Comparison of ENCODE assay signal across 13 cellular contexts in the genomic region with DNA sequence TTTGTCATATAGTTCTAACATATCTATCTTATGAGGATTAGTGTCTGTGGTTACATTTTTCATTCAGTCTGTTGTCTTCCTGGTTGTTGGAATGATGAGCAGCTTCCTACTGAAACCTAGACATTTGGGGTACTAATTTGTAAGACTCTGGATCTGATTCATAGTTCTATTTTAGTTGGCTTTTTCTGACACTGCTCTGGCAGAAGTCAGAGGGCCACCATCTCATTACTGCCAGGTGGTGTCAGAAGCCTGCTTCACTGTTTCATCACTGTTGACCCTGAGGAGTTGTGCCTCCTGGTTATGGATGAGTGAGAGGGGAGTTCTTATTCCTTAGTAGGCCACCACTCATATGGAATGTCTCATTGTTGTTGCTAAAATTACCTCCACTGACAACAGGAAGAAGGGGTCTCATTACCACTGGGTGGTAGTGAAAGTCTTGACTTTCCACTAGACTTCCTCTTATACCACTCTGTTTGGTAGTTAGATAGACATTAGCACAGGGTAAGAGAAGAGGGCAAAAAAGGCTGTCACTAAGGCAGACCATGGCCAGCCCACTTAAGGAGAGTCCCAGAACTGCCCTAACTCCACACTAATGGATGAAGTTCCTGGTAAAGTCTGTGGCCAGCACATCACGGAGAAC.
DNase-seq lines count a peak whose midpoint lies in the region; ATAC-seq and TF ChIP-seq lines count a peak whose summit lies in the region.
"Had no signal": no experiment of that assay in that cellular context is flagged by ENCODE, and none has a peak within 500 bp of the region (broad histone marks: within the 10 kb centered on the region; RNA-seq: fewer than 3 reads in every experiment).

No MANE protein-coding gene starts in this region.

- H3K27ac Mint-ChIP-seq in CD4-positive, alpha-beta memory T cell = no peak overlapping the region

- H2BK15ac ChIP-seq in mesendoderm (replicated peaks; ENCODE audit: low read depth) = no peak overlapping the region

- no peak overlapping the region for H4K8ac ChIP-seq in mesendoderm (ENCODE audit: low read depth, low read length)

- peaks cover 2 to 34% (median 17%) of the 10 kb centered on the region in 8 donors for H3K9me3 Mint-ChIP-seq in CD4-positive, alpha-beta memory T cell

- H3K9ac ChIP-seq in mesendoderm (ENCODE audit: low read length) = no peak overlapping the region

- ATAC-seq in GM19372 (IDR thresholded peaks at IDR 0.05; ENCODE audit: low read depth, unreplicated experiment) (peak; percentile 73), HG02623 (IDR thresholded peaks at IDR 0.05; ENCODE audit: unreplicated experiment) (peak; percentile 60), HG03280 (IDR thresholded peaks at IDR 0.05; ENCODE audit: unreplicated experiment) (peak; percentile 67)
- ATAC-seq: body of pancreas, left ventricle myocardium superior had no signal

- H3K4me1 Mint-ChIP-seq in CD4-positive, alpha-beta memory T cell = no peaks in the 10 kb centered on the region

- DNase-seq in GM12865 (ENCODE audit: low read depth) = peak; percentile 52
- no peak for DNase-seq in mesendoderm
- no peak for DNase-seq in NCI-H187 treated with DMSO at 0.1 percent for 48 hours (lab: John Stamatoyannopoulos, UW)
- no peak for DNase-seq in stimulated activated CD4-positive, alpha-beta T cell treated with anti-CD3 and anti-CD28 coated beads, Interleukin-2, amount 100 ng/mL, for 48 hours
- DNase-seq in CD4-positive, alpha-beta memory T cell = no peak
- DNase-seq: activated T-cell treated with anti-CD3 and anti-CD28 coated beads, Interleukin-2, amount 50 U/mL, for 1 hour; body of pancreas; Karpas-422; left ventricle myocardium superior had no signal

- CTCF ChIA-PET in CD4-positive, alpha-beta memory T cell (lab: Charles Lee; ENCODE audit: partially characterized antibody) = no interaction called here

- POLR2A ChIA-PET in CD4-positive, alpha-beta memory T cell (lab: Charles Lee; ENCODE audit: partially characterized antibody) = no interaction called here

- H3K4me3 ChIP-seq in GM12865 (ENCODE audit: low read depth, low read length) (peak overlapping the region; percentile 20; the same call in 1 of the 2 replicates), mesendoderm (ENCODE audit: low read length) (no peak overlapping the region)
- H3K4me3 ChIP-seq in CD4-positive, alpha-beta memory T cell (ENCODE audit: low read length in 2 of 2) = no peak overlapping the region
- H3K4me3 ChIP-seq: body of pancreas had no signal

- H3K4me2 ChIP-seq in mesendoderm (ENCODE audit: low read length) = no peak overlapping the region

- H3K4me1 ChIP-seq in mesendoderm (ENCODE audit: control insufficient read depth, low read depth, low read length) = no peaks in the 10 kb centered on the region
- no peaks in the 10 kb centered on the region for H3K4me1 ChIP-seq in CD4-positive, alpha-beta memory T cell (ENCODE audit: insufficient read depth, low read length)
- H3K4me1 ChIP-seq: body of pancreas had no signal

- H3K27ac ChIP-seq in mesendoderm (ENCODE audit: low read depth, low read length) = no peak overlapping the region
- H3K27ac ChIP-seq in CD4-positive, alpha-beta memory T cell (ENCODE audit: low read depth, low read length) = no peak overlapping the region
- H3K27ac ChIP-seq: body of pancreas, RWPE1 had no signal

- H3K4me3 Mint-ChIP-seq in CD4-positive, alpha-beta memory T cell = no peak overlapping the region

- H2BK120ac ChIP-seq in mesendoderm (ENCODE audit: low read depth, low read length) = no peak overlapping the region

- H3K36me3 ChIP-seq in mesendoderm (ENCODE audit: control insufficient read depth, insufficient read depth, low read length) = no peaks in the 10 kb centered on the region
- no peaks in the 10 kb centered on the region for H3K36me3 ChIP-seq in CD4-positive, alpha-beta memory T cell (ENCODE audit: insufficient read depth, low read length)

- no peak overlapping the region for H3K18ac ChIP-seq in mesendoderm (ENCODE audit: low read length)

- H3K27me3 Mint-ChIP-seq in CD4-positive, alpha-beta memory T cell = no peaks in the 10 kb centered on the region

- no peaks in the 10 kb centered on the region for H3K27me3 ChIP-seq in mesendoderm (ENCODE audit: insufficient read depth, low read length, poor library complexity)
- no peaks in the 10 kb centered on the region for H3K27me3 ChIP-seq in CD4-positive, alpha-beta memory T cell (ENCODE audit: insufficient read depth, low read length)
- H3K27me3 ChIP-seq: body of pancreas had no signal

- no peaks in the 10 kb centered on the region for H3K36me3 Mint-ChIP-seq in CD4-positive, alpha-beta memory T cell

- H2BK5ac ChIP-seq in mesendoderm (ENCODE audit: low read length) = no peak overlapping the region

- no peak overlapping the region for H4K5ac ChIP-seq in mesendoderm (ENCODE audit: low read length)

- intact Hi-C loops in CD4-positive, alpha-beta memory T cell (cut with micrococcal nuclease) = no loop called here

- peaks cover 0 to 3% of the 10 kb centered on the region in 2 donors for H3K9me3 ChIP-seq in CD4-positive, alpha-beta memory T cell (ENCODE audit: control insufficient read depth in 1 of 2, low read length in 2 of 2)
- H3K9me3 ChIP-seq: body of pancreas had no signal

- H3K79me2 ChIP-seq in mesendoderm (ENCODE audit: control insufficient read depth, insufficient read depth, low read length) = no peaks in the 10 kb centered on the region

- H3K23ac ChIP-seq in mesendoderm (ENCODE audit: low read length) = no peak overlapping the region

- H3K79me1 ChIP-seq in mesendoderm (ENCODE audit: low read length) = no peaks in the 10 kb centered on the region

- no peak overlapping the region for H2AK5ac ChIP-seq in mesendoderm (ENCODE audit: low read length)

- no peak for TF ChIP-seq CTCF in GM12865 (IDR thresholded peaks at IDR 0.05; ENCODE audit: insufficient read depth, low read depth, low read length, missing control alignments)

- H3K56ac ChIP-seq in mesendoderm (ENCODE audit: low read length) = no peak overlapping the region

- no CpG with 5 or more reads among the region's 1 CpG for WGBS in mesendoderm (ENCODE audit: extremely low coverage, insufficient coverage, low lambda C conversion rate)

- no peak overlapping the region for H3K4ac ChIP-seq in mesendoderm (ENCODE audit: low read depth, low read length)
